26 cellular contexts compared by ENCODE assay signal in genomic region chr11:16394947-16395346, GRCh38. TPM values are rescaled to one million over a fixed set of nuclear protein-coding genes. Genes with fewer than 3 reads are reported as not detected.
A peak's percentile ranks its signal among the peaks of the same experiment; 100 is the strongest.
DNase-seq lines count a peak whose midpoint lies in the region; ATAC-seq, FAIRE-seq and TF ChIP-seq lines count a peak whose summit lies in the region.
"Had no signal": no experiment of that assay in that cellular context is flagged by ENCODE, and none has a peak within 500 bp of the region (broad histone marks: within the 10 kb centered on the region; RNA-seq: fewer than 3 reads in every experiment).

No MANE protein-coding gene starts in this region.

- peaks cover 15% of the 10 kb centered on the region; the same call in 1 of the 2 replicates for H3K36me3 ChIP-seq in SK-N-MC (ENCODE audit: insufficient read depth, low read length)
- H3K36me3 ChIP-seq in kidney (ENCODE audit: control insufficient read depth in 1 of 2, insufficient read depth in 2 of 2, low read length in 2 of 2) = no peaks in the 10 kb centered on the region
- no peaks in the 10 kb centered on the region for H3K36me3 ChIP-seq in gastrocnemius medialis
- no peaks in the 10 kb centered on the region for H3K36me3 ChIP-seq in osteoblast (ENCODE audit: insufficient read depth, low read length)
- H3K36me3 ChIP-seq: HAP-1, MG63, SJSA1 had no signal

- ATAC-seq in right cardiac atrium (no peak), gastrocnemius medialis (no peak)
- ATAC-seq: CD8-positive, alpha-beta T cell; GM23338; Right ventricle myocardium inferior had no signal

- no peaks in the 10 kb centered on the region for H3K27me3 Mint-ChIP-seq in progenitor cell of endocrine pancreas
- H3K27me3 Mint-ChIP-seq: IgD-negative memory B cell had no signal

- H3K79me2 ChIP-seq in osteoblast (ENCODE audit: insufficient read depth, low read length) = no peaks in the 10 kb centered on the region

- 78% methylated on average over 4 of the region's 4 CpGs for WGBS in right cardiac atrium

- H3K36me3 Mint-ChIP-seq in progenitor cell of endocrine pancreas (ENCODE audit: insufficient read depth) = peaks cover 2% of the 10 kb centered on the region
- H3K36me3 Mint-ChIP-seq: CD8-positive, alpha-beta T cell; IgD-negative memory B cell had no signal

- H3K27ac ChIP-seq in SK-N-MC = peak overlapping the region; percentile 81
- H3K27ac ChIP-seq in kidney (ENCODE audit: low read depth in 2 of 2, low read length in 2 of 2) = no peak overlapping the region
- H3K27ac ChIP-seq in right cardiac atrium (ENCODE audit: low read length) = no peak overlapping the region
- no peak overlapping the region for H3K27ac ChIP-seq in gastrocnemius medialis
- no peak overlapping the region for H3K27ac ChIP-seq in osteoblast (ENCODE audit: low read depth, low read length)
- H3K27ac ChIP-seq: SJSA1 had no signal

- H3K4me3 ChIP-seq in SK-N-MC (no peak overlapping the region), kidney (ENCODE audit: low read length in 2 of 2) (peak overlapping the region; percentile 61 to 74), right cardiac atrium (ENCODE audit: low read length) (no peak overlapping the region), gastrocnemius medialis (no peak overlapping the region), osteoblast (ENCODE audit: insufficient read depth, low read length) (no peak overlapping the region)
- H3K4me3 ChIP-seq: GM23338, HAP-1, MG63, SJSA1 had no signal

- no peak for TF ChIP-seq POLR2A in gastrocnemius medialis (IDR thresholded peaks at IDR 0.05)

- H3K27ac Mint-ChIP-seq in progenitor cell of endocrine pancreas = peak overlapping the region; percentile 10
- H3K27ac Mint-ChIP-seq: CD8-positive, alpha-beta T cell; GM23338; IgD-negative memory B cell had no signal

- in situ Hi-C loops in gastrocnemius medialis (cut with MboI; ENCODE audit: low sequenced_read_pairs in 4 of 4) = no loop called here

- no peaks in the 10 kb centered on the region for H4K20me1 ChIP-seq in osteoblast (ENCODE audit: insufficient read depth, low read length)

- no peak overlapping the region for H3K4me2 ChIP-seq in osteoblast (ENCODE audit: insufficient read depth, low read length)
- H3K4me2 ChIP-seq: GM23338 had no signal

- H3K9ac ChIP-seq in SK-N-MC (ENCODE audit: insufficient read length) (no peak overlapping the region), kidney (ENCODE audit: low read length in 2 of 2) (peak overlapping the region; percentile 27 to 37)

- no peak for TF ChIP-seq CTCF in kidney (IDR thresholded peaks at IDR 0.05; ENCODE audit: borderline replicate concordance, extremely low read depth, insufficient read depth)
- TF ChIP-seq CTCF in progenitor cell of endocrine pancreas (IDR thresholded peaks at IDR 0.05; ENCODE audit: unreplicated experiment) = no peak
- no peak for TF ChIP-seq CTCF in gastrocnemius medialis (IDR thresholded peaks at IDR 0.05 in 4 of 5, conservative IDR thresholded peaks at IDR 0.05 in 1 of 5)
- no peak for TF ChIP-seq CTCF in osteoblast (IDR thresholded peaks at IDR 0.05; ENCODE audit: extremely low read depth, low read depth, low read length)

- peak overlapping the region; percentile 22 for H3K4me3 Mint-ChIP-seq in progenitor cell of endocrine pancreas (ENCODE audit: low read depth)
- H3K4me3 Mint-ChIP-seq: CD8-positive, alpha-beta T cell; GM23338; IgD-negative memory B cell had no signal

- FAIRE-seq in kidney (lab: Jason Lieb, UNC) = no peak
- FAIRE-seq: D721Med, HTR-8/SVneo had no signal

- peaks cover 12% of the 10 kb centered on the region for H3K9me3 Mint-ChIP-seq in progenitor cell of endocrine pancreas (ENCODE audit: low read depth)
- H3K9me3 Mint-ChIP-seq: GM23338 had no signal

- DNase-seq in SK-N-MC (ENCODE audit: low read depth, low spot score) = no peak
- no peak for DNase-seq in kidney
- no peak for DNase-seq in progenitor cell of endocrine pancreas (ENCODE audit: low spot score, unreplicated experiment)
- DNase-seq in COLO829 (ENCODE audit: low spot score) = no peak
- DNase-seq in right cardiac atrium = no peak
- no peak for DNase-seq in gastrocnemius medialis
- DNase-seq in osteoblast (ENCODE audit: insufficient read length, low spot score, missing footprints) = no peak
- DNase-seq: AML-193; C1 segment of cervical spinal cord; CD8-positive, alpha-beta T cell; GF-D8; Kasumi-1; MG63; NCI-H1048; NCI-H1436; NCI-H187 treated with DMSO at 0.1 percent for 48 hours; NCI-H2107; NCI-H446 treated with DMSO at 0.1 percent for 48 hours; NCI-H526 treated with DMSO at 0.1 percent for 48 hours had no signal

- H3K27me3 ChIP-seq in right cardiac atrium (ENCODE audit: control insufficient read depth, insufficient read depth) (no peaks in the 10 kb centered on the region), gastrocnemius medialis (no peaks in the 10 kb centered on the region), osteoblast (ENCODE audit: insufficient read depth, low read length) (no peaks in the 10 kb centered on the region)
- H3K27me3 ChIP-seq: MG63, SJSA1 had no signal

- H3K9me3 ChIP-seq in SK-N-MC (ENCODE audit: low read depth, low read length) (no peaks in the 10 kb centered on the region), kidney (ENCODE audit: control insufficient read depth in 1 of 2, low read length in 2 of 2) (no peaks in the 10 kb centered on the region), right cardiac atrium (ENCODE audit: control insufficient read depth, low read length) (no peaks in the 10 kb centered on the region), gastrocnemius medialis (no peaks in the 10 kb centered on the region), osteoblast (ENCODE audit: low read depth, low read length) (no peaks in the 10 kb centered on the region)
- H3K9me3 ChIP-seq: HAP-1, MG63, SJSA1 had no signal

- H2AFZ ChIP-seq in osteoblast (ENCODE audit: low read length) = no peak overlapping the region
- H2AFZ ChIP-seq: GM23338 had no signal

- intact Hi-C loops in kidney (cut with DNase I) = no loop called here
- intact Hi-C loops in right cardiac atrium (cut with DNase I) = no loop called here
- intact Hi-C loops in gastrocnemius medialis (cut with DNase I; ENCODE audit: low total_unique reads) = no loop called here

- H3K4me1 Mint-ChIP-seq in progenitor cell of endocrine pancreas (ENCODE audit: low read depth) = peaks cover 34% of the 10 kb centered on the region
- H3K4me1 Mint-ChIP-seq: GM23338, IgD-negative memory B cell had no signal

- H3K4me1 ChIP-seq in kidney (ENCODE audit: control insufficient read depth in 1 of 2, insufficient read depth in 1 of 2, low read depth in 1 of 2, low read length in 2 of 2) (peaks cover 3 to 10% of the 10 kb centered on the region in 2 donors), right cardiac atrium (ENCODE audit: control insufficient read depth, insufficient read depth, low read length) (no peaks in the 10 kb centered on the region), gastrocnemius medialis (peaks cover 5 to 27% of the 10 kb centered on the region in 2 donors), osteoblast (ENCODE audit: insufficient read depth, low read length) (no peaks in the 10 kb centered on the region)

RNA-seq across cellular contexts. Expression of gene SOX6, which starts 38.6 kb away (rescaled TPM):
- total RNA-seq in kidney (47.3 TPM), progenitor cell of endocrine pancreas (32.6 and 34.9 TPM in 2 replicates), right cardiac atrium (10 to 100 TPM; 18.0 to 26.7 (median 22.6) TPM), gastrocnemius medialis (10 to 100 TPM; 25.3 to 42.3 (median 37.4) TPM), osteoblast (3.2 and 3.3 TPM in 2 replicates)
- polyA plus RNA-seq in kidney (ENCODE audit: insufficient read depth, low read depth, low replicate concordance) (5.0 TPM), right cardiac atrium (3.3 TPM)
- total RNA-seq: CD8-positive, alpha-beta T cell had no signal
- polyA plus RNA-seq: IgD-negative memory B cell had no signal

Comparison
In these comparisons a context has a peak if more than half of its experiments do, and no peak if none do; other contexts are left out.
1. H3K4me3 ChIP-seq: peak in kidney (2 of 2); none in SK-N-MC (single experiment), right cardiac atrium (single experiment), gastrocnemius medialis (0 of 4) and osteoblast (single experiment).